1 cellular context compared by ENCODE assay signal in the genomic region with DNA sequence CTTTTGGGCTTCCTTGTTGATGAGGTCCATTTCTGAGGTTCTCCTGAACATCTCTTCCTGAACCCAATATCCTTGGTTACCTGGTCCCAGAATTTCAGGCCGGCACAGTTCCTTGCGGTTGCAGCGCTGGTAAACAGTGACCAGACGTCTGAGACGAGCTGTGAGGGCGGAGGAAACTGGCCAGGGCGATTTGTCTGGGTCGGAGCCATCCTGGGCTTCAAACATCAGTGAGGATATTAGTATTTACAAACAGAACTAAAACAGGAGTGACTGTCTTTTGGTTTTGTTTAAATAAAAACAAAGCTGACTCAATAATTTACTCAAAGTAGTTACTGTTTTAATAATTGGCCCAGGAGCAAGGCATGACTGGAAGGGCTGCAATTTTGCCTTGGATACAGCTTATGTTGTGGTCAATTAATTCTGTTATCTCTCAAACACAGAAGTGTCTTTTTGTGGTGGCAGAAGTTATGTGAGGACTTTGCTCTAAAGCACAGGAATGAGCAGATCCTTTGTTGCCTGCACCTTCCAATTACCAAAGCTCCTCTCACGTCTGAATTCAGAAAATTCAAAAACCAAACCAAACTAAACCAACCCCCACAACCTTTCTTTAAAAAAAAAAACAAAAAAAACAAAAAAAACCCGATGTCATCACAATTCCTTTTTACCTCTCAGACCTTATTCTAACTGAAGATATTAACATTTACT.
A peak's percentile ranks its signal among the peaks of the same experiment; 100 is the strongest.
TF ChIP-seq lines count a peak whose summit lies in the region.

No MANE protein-coding gene starts in this region.

TF ChIP-seq in K562, 482 proteins besides CTCF, POLR2A, EP300 and RAD21 (continues in another document):
- TF ChIP-seq C11orf30 (IDR thresholded peaks at IDR 0.05; ENCODE audit: low read depth) (peak; percentile 79), POLR2AphosphoS5 (IDR thresholded peaks at IDR 0.05; ENCODE audit: control insufficient read depth, insufficient read depth, low read depth, low read length) (peak; percentile 71), NCOA6 (IDR thresholded peaks at IDR 0.05) (no peak), PURB (CRISPR knock-in tag; IDR thresholded peaks at IDR 0.05; ENCODE audit: low read depth) (no peak), DIDO1 (tag; IDR thresholded peaks at IDR 0.05; ENCODE audit: low read depth) (0 out of 2 replicates have a peak, but pooled peaks have one; percentile 3), ZBTB2 (IDR thresholded peaks at IDR 0.05) (no peak), NBN (IDR thresholded peaks at IDR 0.05; ENCODE audit: low read depth) (peak; percentile 48; the same call in 1 of the 2 replicates), TRIM24 (IDR thresholded peaks at IDR 0.05) (peak; percentile 11 to 20; a peak in 1 of 4 replicates), ZNF347 (CRISPR knock-in tag; IDR thresholded peaks at IDR 0.05; ENCODE audit: low read depth) (no peak), MYBL2 (IDR thresholded peaks at IDR 0.05; ENCODE audit: low read depth) (no peak), MYBL2 (CRISPR knock-in tag; IDR thresholded peaks at IDR 0.05; ENCODE audit: borderline replicate concordance) (no peak), ZNF785 (CRISPR knock-in tag; IDR thresholded peaks at IDR 0.05) (no peak), SOX6 (IDR thresholded peaks at IDR 0.05) (peak; percentile 92), E2F6 (IDR thresholded peaks at IDR 0.05; ENCODE audit: borderline replicate concordance in 1 of 2, extremely low read depth in 1 of 2, insufficient read depth in 1 of 2, insufficient read length in 1 of 2, low read depth in 1 of 2, low read length in 1 of 2, poor library complexity in 1 of 2, severe bottlenecking in 1 of 2) (no peak), ZBTB11 (CRISPR knock-in tag; IDR thresholded peaks at IDR 0.05) (0 out of 6 replicates have a peak, but pooled peaks of 1 of the 3 experiments have one; percentile 34), TCF3 (CRISPR knock-in tag; IDR thresholded peaks at IDR 0.05) (peak; percentile 91), MTA2 (IDR thresholded peaks at IDR 0.05; ENCODE audit: low read depth) (peak; percentile 81), CBFA2T2 (conservative IDR thresholded peaks at IDR 0.05) (peak; percentile 75), ZNF586 (CRISPR knock-in tag; conservative IDR thresholded peaks at IDR 0.05) (no peak), MTA3 (IDR thresholded peaks at IDR 0.05; ENCODE audit: borderline replicate concordance) (0 out of 2 replicates have a peak, but pooled peaks have one; percentile 5), RNF2 (IDR thresholded peaks at IDR 0.05) (peak; percentile 56; the same call in 1 of the 2 replicates), ZFP36 (IDR thresholded peaks at IDR 0.05; ENCODE audit: low read depth, low read length, partially characterized antibody) (no peak), COPS2 (conservative IDR thresholded peaks at IDR 0.05) (no peak), KLF16 (IDR thresholded peaks at IDR 0.05) (peak; percentile 64), LCOR (CRISPR knock-in tag; IDR thresholded peaks at IDR 0.05) (0 out of 2 replicates have a peak, but pooled peaks have one; percentile 45), ZNF175 (CRISPR knock-in tag; IDR thresholded peaks at IDR 0.05; ENCODE audit: low read depth) (0 out of 2 replicates have a peak, but pooled peaks have one; percentile 48), MCM2 (IDR thresholded peaks at IDR 0.05; ENCODE audit: low read depth) (no peak), MAFG (tag; conservative IDR thresholded peaks at IDR 0.05) (peak; percentile 70), EWSR1 (IDR thresholded peaks at IDR 0.05; ENCODE audit: borderline replicate concordance, low read depth, partially characterized antibody) (no peak)
- TF ChIP-seq, protein P1, sequence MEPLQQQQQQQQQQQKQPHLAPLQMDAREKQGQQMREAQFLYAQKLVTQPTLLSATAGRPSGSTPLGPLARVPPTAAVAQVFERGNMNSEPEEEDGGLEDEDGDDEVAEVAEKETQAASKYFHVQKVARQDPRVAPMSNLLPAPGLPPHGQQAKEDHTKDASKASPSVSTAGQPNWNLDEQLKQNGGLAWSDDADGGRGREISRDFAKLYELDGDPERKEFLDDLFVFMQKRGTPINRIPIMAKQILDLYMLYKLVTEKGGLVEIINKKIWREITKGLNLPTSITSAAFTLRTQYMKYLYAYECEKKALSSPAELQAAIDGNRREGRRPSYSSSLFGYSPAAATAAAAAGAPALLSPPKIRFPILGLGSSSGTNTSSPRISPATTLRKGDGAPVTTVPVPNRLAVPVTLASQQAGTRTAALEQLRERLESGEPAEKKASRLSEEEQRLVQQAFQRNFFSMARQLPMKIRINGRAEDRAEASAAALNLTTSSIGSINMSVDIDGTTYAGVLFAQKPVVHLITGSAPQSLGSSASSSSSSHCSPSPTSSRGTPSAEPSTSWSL (CRISPR knock-in tag; IDR thresholded peaks at IDR 0.05; ENCODE audit: borderline replicate concordance): no peak
- TF ChIP-seq, protein P2, sequence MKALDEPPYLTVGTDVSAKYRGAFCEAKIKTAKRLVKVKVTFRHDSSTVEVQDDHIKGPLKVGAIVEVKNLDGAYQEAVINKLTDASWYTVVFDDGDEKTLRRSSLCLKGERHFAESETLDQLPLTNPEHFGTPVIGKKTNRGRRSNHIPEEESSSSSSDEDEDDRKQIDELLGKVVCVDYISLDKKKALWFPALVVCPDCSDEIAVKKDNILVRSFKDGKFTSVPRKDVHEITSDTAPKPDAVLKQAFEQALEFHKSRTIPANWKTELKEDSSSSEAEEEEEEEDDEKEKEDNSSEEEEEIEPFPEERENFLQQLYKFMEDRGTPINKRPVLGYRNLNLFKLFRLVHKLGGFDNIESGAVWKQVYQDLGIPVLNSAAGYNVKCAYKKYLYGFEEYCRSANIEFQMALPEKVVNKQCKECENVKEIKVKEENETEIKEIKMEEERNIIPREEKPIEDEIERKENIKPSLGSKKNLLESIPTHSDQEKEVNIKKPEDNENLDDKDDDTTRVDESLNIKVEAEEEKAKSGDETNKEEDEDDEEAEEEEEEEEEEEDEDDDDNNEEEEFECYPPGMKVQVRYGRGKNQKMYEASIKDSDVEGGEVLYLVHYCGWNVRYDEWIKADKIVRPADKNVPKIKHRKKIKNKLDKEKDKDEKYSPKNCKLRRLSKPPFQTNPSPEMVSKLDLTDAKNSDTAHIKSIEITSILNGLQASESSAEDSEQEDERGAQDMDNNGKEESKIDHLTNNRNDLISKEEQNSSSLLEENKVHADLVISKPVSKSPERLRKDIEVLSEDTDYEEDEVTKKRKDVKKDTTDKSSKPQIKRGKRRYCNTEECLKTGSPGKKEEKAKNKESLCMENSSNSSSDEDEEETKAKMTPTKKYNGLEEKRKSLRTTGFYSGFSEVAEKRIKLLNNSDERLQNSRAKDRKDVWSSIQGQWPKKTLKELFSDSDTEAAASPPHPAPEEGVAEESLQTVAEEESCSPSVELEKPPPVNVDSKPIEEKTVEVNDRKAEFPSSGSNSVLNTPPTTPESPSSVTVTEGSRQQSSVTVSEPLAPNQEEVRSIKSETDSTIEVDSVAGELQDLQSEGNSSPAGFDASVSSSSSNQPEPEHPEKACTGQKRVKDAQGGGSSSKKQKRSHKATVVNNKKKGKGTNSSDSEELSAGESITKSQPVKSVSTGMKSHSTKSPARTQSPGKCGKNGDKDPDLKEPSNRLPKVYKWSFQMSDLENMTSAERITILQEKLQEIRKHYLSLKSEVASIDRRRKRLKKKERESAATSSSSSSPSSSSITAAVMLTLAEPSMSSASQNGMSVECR (CRISPR knock-in tag; IDR thresholded peaks at IDR 0.05): no peak
- TF ChIP-seq, protein P3, sequence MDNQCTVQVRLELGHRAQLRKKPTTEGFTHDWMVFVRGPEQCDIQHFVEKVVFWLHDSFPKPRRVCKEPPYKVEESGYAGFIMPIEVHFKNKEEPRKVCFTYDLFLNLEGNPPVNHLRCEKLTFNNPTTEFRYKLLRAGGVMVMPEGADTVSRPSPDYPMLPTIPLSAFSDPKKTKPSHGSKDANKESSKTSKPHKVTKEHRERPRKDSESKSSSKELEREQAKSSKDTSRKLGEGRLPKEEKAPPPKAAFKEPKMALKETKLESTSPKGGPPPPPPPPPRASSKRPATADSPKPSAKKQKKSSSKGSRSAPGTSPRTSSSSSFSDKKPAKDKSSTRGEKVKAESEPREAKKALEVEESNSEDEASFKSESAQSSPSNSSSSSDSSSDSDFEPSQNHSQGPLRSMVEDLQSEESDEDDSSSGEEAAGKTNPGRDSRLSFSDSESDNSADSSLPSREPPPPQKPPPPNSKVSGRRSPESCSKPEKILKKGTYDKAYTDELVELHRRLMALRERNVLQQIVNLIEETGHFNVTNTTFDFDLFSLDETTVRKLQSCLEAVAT (IDR thresholded peaks at IDR 0.05): peak in 1 of 2 experiments; percentile 88; a peak in 3 of 4 replicates
- TF ChIP-seq, protein P4, sequence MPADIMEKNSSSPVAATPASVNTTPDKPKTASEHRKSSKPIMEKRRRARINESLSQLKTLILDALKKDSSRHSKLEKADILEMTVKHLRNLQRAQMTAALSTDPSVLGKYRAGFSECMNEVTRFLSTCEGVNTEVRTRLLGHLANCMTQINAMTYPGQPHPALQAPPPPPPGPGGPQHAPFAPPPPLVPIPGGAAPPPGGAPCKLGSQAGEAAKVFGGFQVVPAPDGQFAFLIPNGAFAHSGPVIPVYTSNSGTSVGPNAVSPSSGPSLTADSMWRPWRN (IDR thresholded peaks at IDR 0.05; ENCODE audit: low read depth): peak; percentile 68; the same call in 1 of the 2 replicates
- TF ChIP-seq, protein P5, sequence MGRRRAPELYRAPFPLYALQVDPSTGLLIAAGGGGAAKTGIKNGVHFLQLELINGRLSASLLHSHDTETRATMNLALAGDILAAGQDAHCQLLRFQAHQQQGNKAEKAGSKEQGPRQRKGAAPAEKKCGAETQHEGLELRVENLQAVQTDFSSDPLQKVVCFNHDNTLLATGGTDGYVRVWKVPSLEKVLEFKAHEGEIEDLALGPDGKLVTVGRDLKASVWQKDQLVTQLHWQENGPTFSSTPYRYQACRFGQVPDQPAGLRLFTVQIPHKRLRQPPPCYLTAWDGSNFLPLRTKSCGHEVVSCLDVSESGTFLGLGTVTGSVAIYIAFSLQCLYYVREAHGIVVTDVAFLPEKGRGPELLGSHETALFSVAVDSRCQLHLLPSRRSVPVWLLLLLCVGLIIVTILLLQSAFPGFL (CRISPR knock-in tag; IDR thresholded peaks at IDR 0.05): no peak
- TF ChIP-seq, protein P6, sequence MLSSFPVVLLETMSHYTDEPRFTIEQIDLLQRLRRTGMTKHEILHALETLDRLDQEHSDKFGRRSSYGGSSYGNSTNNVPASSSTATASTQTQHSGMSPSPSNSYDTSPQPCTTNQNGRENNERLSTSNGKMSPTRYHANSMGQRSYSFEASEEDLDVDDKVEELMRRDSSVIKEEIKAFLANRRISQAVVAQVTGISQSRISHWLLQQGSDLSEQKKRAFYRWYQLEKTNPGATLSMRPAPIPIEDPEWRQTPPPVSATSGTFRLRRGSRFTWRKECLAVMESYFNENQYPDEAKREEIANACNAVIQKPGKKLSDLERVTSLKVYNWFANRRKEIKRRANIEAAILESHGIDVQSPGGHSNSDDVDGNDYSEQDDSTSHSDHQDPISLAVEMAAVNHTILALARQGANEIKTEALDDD (IDR thresholded peaks at IDR 0.05): peak; percentile 81
